Comparison of ENCODE assay signal across 40 cellular contexts in genomic region chr11:63250162-63251050, GRCh38. TPM values are rescaled to one million over a fixed set of nuclear protein-coding genes. Genes with fewer than 3 reads are reported as not detected.
"Had no signal": no experiment of that assay in that cellular context is flagged by ENCODE, and none has a peak within 500 bp of the region (broad histone marks: within the 10 kb centered on the region; RNA-seq: fewer than 3 reads in every experiment).

No MANE protein-coding gene starts in this region.

- H3K36me3 ChIP-seq: brain microvascular endothelial cell, breast epithelium had no signal

- H3K36me3 Mint-ChIP-seq: activated naive CD4-positive, alpha-beta T cell treated with anti-CD3 and anti-CD28 coated beads, Interleukin-2, amount 10 ng/mL, durations not matched to agents 7 days and 5 days; activated naive CD4-positive, alpha-beta T cell treated with anti-CD3 and anti-CD28 coated beads, Interleukin-2, amount 50 U/mL, for 24 hours; activated naive CD8-positive, alpha-beta T cell; activated naive CD8-positive, alpha-beta T cell treated with anti-CD3 and anti-CD28 coated beads, Interleukin-2, amount 10 ng/mL, durations not matched to agents 7 days and 5 days had no signal

- H3K4me1 ChIP-seq: breast epithelium had no signal

- H3K27me3 Mint-ChIP-seq: activated naive CD8-positive, alpha-beta T cell had no signal

- H3K27ac Mint-ChIP-seq: activated CD4-positive, alpha-beta T cell treated with anti-CD3 and anti-CD28 coated beads for 36 hours; activated CD4-positive, alpha-beta T cell treated with anti-CD3 and anti-CD28 coated beads, Interleukin-2, amount 10 ng/mL, durations not matched to agents 7 days and 5 days; activated CD8-positive, alpha-beta T cell treated with anti-CD3 and anti-CD28 coated beads for 36 hours; activated naive CD4-positive, alpha-beta T cell treated with anti-CD3 and anti-CD28 coated beads, Interleukin-2, amount 10 ng/mL, durations not matched to agents 7 days and 5 days; activated naive CD4-positive, alpha-beta T cell treated with anti-CD3 and anti-CD28 coated beads, Interleukin-2, amount 50 U/mL, for 24 hours; activated naive CD8-positive, alpha-beta T cell; activated naive CD8-positive, alpha-beta T cell treated with anti-CD3 and anti-CD28 coated beads, Interleukin-2, amount 10 ng/mL, durations not matched to agents 7 days and 5 days; activated naive CD8-positive, alpha-beta T cell treated with anti-CD3 and anti-CD28 coated beads, Interleukin-2, amount 50 U/mL, for 24 hours; activated T-cell treated with anti-CD3 and anti-CD28 coated beads, Interleukin-2, amount 50 U/mL, for 72 hours; activated T-helper 1 cell treated with anti-CD3 and anti-CD28 coated beads, Interleukin-12 subunit alpha, Interleukin-12 subunit beta, Interleukin-2, Interleukin-4 antibody, amounts not matched to agents 30 ng/mL and 10 ng/mL and 1 ng/mL, durations not matched to agents 14 hours and 24 hours and 36 hours; activated T-helper 17 cell treated with anti-CD3 and anti-CD28 coated beads, Interleukin-2, amount 50 U/mL, for 72 hours; T-helper 1 cell treated with Interleukin-12 subunit alpha and Interleukin-12 subunit beta and Interleukin-4 antibody, amounts not matched to agents 30 μg/mL and 1 μg/mL, for 36 hours; T-helper 2 cell treated with Interferon-gamma antibody and Interleukin-4, amounts not matched to agents 5 μg/mL and 100 μg/mL, for 36 hours had no signal

- H3K4me3 Mint-ChIP-seq: activated CD4-positive, alpha-beta T cell treated with anti-CD3 and anti-CD28 coated beads for 36 hours; activated CD4-positive, alpha-beta T cell treated with anti-CD3 and anti-CD28 coated beads, Interleukin-2, amount 10 ng/mL, durations not matched to agents 7 days and 5 days; activated CD8-positive, alpha-beta T cell treated with anti-CD3 and anti-CD28 coated beads for 36 hours; activated naive CD4-positive, alpha-beta T cell treated with anti-CD3 and anti-CD28 coated beads, Interleukin-2, amount 10 ng/mL, durations not matched to agents 7 days and 5 days; activated naive CD4-positive, alpha-beta T cell treated with anti-CD3 and anti-CD28 coated beads, Interleukin-2, amount 50 U/mL, for 24 hours; activated naive CD8-positive, alpha-beta T cell; activated naive CD8-positive, alpha-beta T cell treated with anti-CD3 and anti-CD28 coated beads, Interleukin-2, amount 10 ng/mL, durations not matched to agents 7 days and 5 days; activated naive CD8-positive, alpha-beta T cell treated with anti-CD3 and anti-CD28 coated beads, Interleukin-2, amount 50 U/mL, for 24 hours; activated T-cell treated with anti-CD3 and anti-CD28 coated beads, Interleukin-2, amount 50 U/mL, for 4 hours; activated T-cell treated with anti-CD3 and anti-CD28 coated beads, Interleukin-2, amount 50 U/mL, for 72 hours; activated T-helper 1 cell treated with anti-CD3 and anti-CD28 coated beads, Interleukin-12 subunit alpha, Interleukin-12 subunit beta, Interleukin-2, Interleukin-4 antibody, amounts not matched to agents 30 ng/mL and 10 ng/mL and 1 ng/mL, durations not matched to agents 14 hours and 24 hours and 36 hours; activated T-helper 17 cell treated with anti-CD3 and anti-CD28 coated beads, Interleukin-2, amount 50 U/mL, for 72 hours; T-helper 1 cell treated with Interleukin-12 subunit alpha and Interleukin-12 subunit beta and Interleukin-4 antibody, amounts not matched to agents 30 μg/mL and 1 μg/mL, for 36 hours; T-helper 2 cell treated with Interferon-gamma antibody and Interleukin-4, amounts not matched to agents 5 μg/mL and 100 μg/mL, for 36 hours had no signal

- H3K27ac ChIP-seq: body of pancreas, brain microvascular endothelial cell, breast epithelium, VCaP had no signal

- H3K27me3 ChIP-seq: body of pancreas, brain microvascular endothelial cell, breast epithelium had no signal

- ATAC-seq: activated CD4-positive, alpha-beta T cell treated with anti-CD3 and anti-CD28 coated beads for 36 hours; activated CD4-positive, CD25-positive, alpha-beta regulatory T cell treated with anti-CD3 and anti-CD28 coated beads, Interleukin-2, amount 50 U/mL, for 24 hours; activated CD8-positive, alpha-beta T cell treated with anti-CD3 and anti-CD28 coated beads for 36 hours; activated naive CD8-positive, alpha-beta T cell treated with anti-CD3 and anti-CD28 coated beads, Interleukin-2, amount 50 U/mL, for 24 hours; activated T-cell treated with anti-CD3 and anti-CD28 coated beads, Interleukin-2, amount 50 U/mL, for 4 hours; activated T-cell treated with anti-CD3 and anti-CD28 coated beads, Interleukin-2, amount 50 U/mL, for 72 hours; activated T-helper 17 cell treated with anti-CD3 and anti-CD28 coated beads, Interleukin-2, amount 50 U/mL, for 72 hours; body of pancreas had no signal

- DNase-seq: activated CD4-positive, alpha-beta T cell treated with anti-CD3 and anti-CD28 coated beads for 1 hour; activated CD4-positive, alpha-beta T cell treated with anti-CD3 and anti-CD28 coated beads for 36 hours; activated CD4-positive, alpha-beta T cell treated with anti-CD3 and anti-CD28 coated beads for 48 hours; activated CD4-positive, alpha-beta T cell treated with anti-CD3 and anti-CD28 coated beads, Interleukin-2, amount 10 ng/mL, durations not matched to agents 7 days and 5 days; activated CD4-positive, alpha-beta T cell treated with anti-CD3 and anti-CD28 coated beads, Interleukin-2, amount 50 U/mL, for 48 hours; activated CD4-positive, CD25-positive, alpha-beta regulatory T cell; activated CD8-positive, alpha-beta memory T cell treated with anti-CD3 and anti-CD28 coated beads, Interleukin-2, amount 50 U/mL, for 4 hours; activated CD8-positive, alpha-beta T cell treated with anti-CD3 and anti-CD28 coated beads for 36 hours; activated effector memory CD4-positive, alpha-beta T cell treated with anti-CD3 and anti-CD28 coated beads, Interleukin-2, amount 50 U/mL, for 16 hours; activated gamma-delta T cell treated with Interleukin-2 at 50 U/mL for 16 hours; activated naive CD4-positive, alpha-beta T cell treated with anti-CD3 and anti-CD28 coated beads, Interleukin-2, amount 10 ng/mL, durations not matched to agents 7 days and 5 days; activated naive CD4-positive, alpha-beta T cell treated with Interleukin-2 at 50 U/mL for 16 hours; activated naive CD8-positive, alpha-beta T cell treated with anti-CD3 and anti-CD28 coated beads, Interleukin-2, amount 10 ng/mL, durations not matched to agents 7 days and 5 days; activated naive CD8-positive, alpha-beta T cell treated with anti-CD3 and anti-CD28 coated beads, Interleukin-2, amount 50 U/mL, for 24 hours; activated T-cell treated with anti-CD3 and anti-CD28 coated beads for 4 hours; activated T-cell treated with anti-CD3 and anti-CD28 coated beads, Interleukin-2, amount 50 U/mL, for 1 hour; activated T-cell treated with anti-CD3 and anti-CD28 coated beads, Interleukin-2, amount 50 U/mL, for 4 hours; activated T-cell treated with anti-CD3 and anti-CD28 coated beads, Interleukin-2, amount 50 U/mL, for 72 hours; amygdala; anterior cingulate cortex; body of pancreas; brain microvascular endothelial cell; central memory CD4-positive, alpha-beta T cell; T-helper 1 cell; T-helper 2 cell; T-helper 9 cell had no signal

- FAIRE-seq: astrocyte, TTC549 had no signal

- H3K9me3 ChIP-seq: body of pancreas, breast epithelium had no signal

- H3K9me3 Mint-ChIP-seq: activated CD4-positive, alpha-beta T cell treated with anti-CD3 and anti-CD28 coated beads, Interleukin-2, amount 10 ng/mL, durations not matched to agents 7 days and 5 days; activated CD8-positive, alpha-beta T cell treated with anti-CD3 and anti-CD28 coated beads for 36 hours; activated naive CD4-positive, alpha-beta T cell treated with anti-CD3 and anti-CD28 coated beads, Interleukin-2, amount 10 ng/mL, durations not matched to agents 7 days and 5 days; activated naive CD4-positive, alpha-beta T cell treated with anti-CD3 and anti-CD28 coated beads, Interleukin-2, amount 50 U/mL, for 24 hours; activated naive CD8-positive, alpha-beta T cell treated with anti-CD3 and anti-CD28 coated beads, Interleukin-2, amount 10 ng/mL, durations not matched to agents 7 days and 5 days; activated naive CD8-positive, alpha-beta T cell treated with anti-CD3 and anti-CD28 coated beads, Interleukin-2, amount 50 U/mL, for 24 hours; activated T-cell treated with anti-CD3 and anti-CD28 coated beads, Interleukin-2, amount 50 U/mL, for 4 hours; activated T-cell treated with anti-CD3 and anti-CD28 coated beads, Interleukin-2, amount 50 U/mL, for 72 hours; activated T-helper 1 cell treated with anti-CD3 and anti-CD28 coated beads, Interleukin-12 subunit alpha, Interleukin-12 subunit beta, Interleukin-2, Interleukin-4 antibody, amounts not matched to agents 30 ng/mL and 10 ng/mL and 1 ng/mL, durations not matched to agents 14 hours and 24 hours and 36 hours; activated T-helper 17 cell treated with anti-CD3 and anti-CD28 coated beads, Interleukin-2, amount 50 U/mL, for 72 hours; T-helper 1 cell treated with Interleukin-12 subunit alpha and Interleukin-12 subunit beta and Interleukin-4 antibody, amounts not matched to agents 30 μg/mL and 1 μg/mL, for 36 hours; T-helper 2 cell treated with Interferon-gamma antibody and Interleukin-4, amounts not matched to agents 5 μg/mL and 100 μg/mL, for 36 hours had no signal

- H3K4me3 ChIP-seq: body of pancreas, breast epithelium had no signal

- H3K4me1 Mint-ChIP-seq: activated CD4-positive, alpha-beta T cell treated with anti-CD3 and anti-CD28 coated beads for 36 hours; activated CD4-positive, alpha-beta T cell treated with anti-CD3 and anti-CD28 coated beads, Interleukin-2, amount 10 ng/mL, durations not matched to agents 7 days and 5 days; activated naive CD4-positive, alpha-beta T cell treated with anti-CD3 and anti-CD28 coated beads, Interleukin-2, amount 10 ng/mL, durations not matched to agents 7 days and 5 days; activated naive CD4-positive, alpha-beta T cell treated with anti-CD3 and anti-CD28 coated beads, Interleukin-2, amount 50 U/mL, for 24 hours; activated naive CD8-positive, alpha-beta T cell treated with anti-CD3 and anti-CD28 coated beads, Interleukin-2, amount 10 ng/mL, durations not matched to agents 7 days and 5 days; activated naive CD8-positive, alpha-beta T cell treated with anti-CD3 and anti-CD28 coated beads, Interleukin-2, amount 50 U/mL, for 24 hours; activated T-helper 17 cell treated with anti-CD3 and anti-CD28 coated beads, Interleukin-2, amount 50 U/mL, for 72 hours had no signal

RNA-seq across cellular contexts. Expression of gene SLC22A25, which starts 7.0 kb away (rescaled TPM):
- total RNA-seq: activated CD4-positive, alpha-beta T cell treated with anti-CD3 and anti-CD28 coated beads for 36 hours; activated CD4-positive, alpha-beta T cell treated with anti-CD3 and anti-CD28 coated beads, Interleukin-2, amount 10 ng/mL, durations not matched to agents 7 days and 5 days; activated CD8-positive, alpha-beta memory T cell treated with anti-CD3 and anti-CD28 coated beads for 36 hours; activated CD8-positive, alpha-beta T cell treated with anti-CD3 and anti-CD28 coated beads for 36 hours; activated naive CD8-positive, alpha-beta T cell treated with anti-CD3 and anti-CD28 coated beads, Interleukin-2, amount 10 ng/mL, durations not matched to agents 7 days and 5 days; activated T-cell treated with anti-CD3 and anti-CD28 coated beads, Interleukin-2, amount 50 U/mL, for 4 hours; activated T-cell treated with anti-CD3 and anti-CD28 coated beads, Interleukin-2, amount 50 U/mL, for 72 hours; activated T-helper 1 cell treated with anti-CD3 and anti-CD28 coated beads, Interleukin-12 subunit alpha, Interleukin-12 subunit beta, Interleukin-2, Interleukin-4 antibody, amounts not matched to agents 30 ng/mL and 10 ng/mL and 1 ng/mL, durations not matched to agents 14 hours and 24 hours and 36 hours; activated T-helper 17 cell treated with anti-CD3 and anti-CD28 coated beads, Interleukin-2, amount 50 U/mL, for 72 hours; astrocyte; body of pancreas; cardiac septum; cerebellum had no signal
